26 cellular contexts compared by ENCODE assay signal in the genomic region with DNA sequence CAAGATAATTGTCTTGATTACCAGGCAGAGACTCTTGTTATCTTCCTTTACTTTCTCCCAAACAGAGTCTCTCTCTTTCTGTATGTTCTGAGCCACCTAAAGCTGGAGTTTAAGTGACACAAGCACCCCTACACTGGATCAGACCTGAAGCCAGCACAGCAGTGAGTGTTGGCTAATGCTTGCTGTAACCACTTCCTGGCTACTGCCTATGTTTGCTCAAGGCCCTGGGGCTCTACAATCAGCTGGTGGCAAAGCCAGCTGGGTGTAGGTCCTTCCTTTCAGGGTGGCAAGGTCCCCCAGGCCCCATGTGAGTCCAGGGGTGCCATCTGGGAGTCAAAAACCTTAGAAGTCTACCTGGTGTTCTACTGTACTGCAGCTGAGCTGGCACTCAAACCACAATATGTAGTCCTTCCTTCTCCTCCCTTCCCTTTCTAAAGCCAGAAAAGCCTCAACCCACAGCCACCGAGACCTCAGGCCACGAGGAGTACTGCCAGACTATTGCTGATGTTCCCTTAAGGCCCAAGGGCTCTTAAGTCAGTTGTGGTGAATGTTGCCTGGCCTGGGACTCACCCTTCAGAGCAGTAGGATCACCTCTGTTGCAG.
"Had no signal": no experiment of that assay in that cellular context is flagged by ENCODE, and none has a peak within 500 bp of the region (broad histone marks: within the 10 kb centered on the region; RNA-seq: fewer than 3 reads in every experiment).

No MANE protein-coding gene starts in this region.

- H3K4me3 Mint-ChIP-seq: activated CD8-positive, alpha-beta T cell treated with anti-CD3 and anti-CD28 coated beads, Interleukin-2, amount 10 ng/mL, durations not matched to agents 7 days and 5 days; activated naive CD4-positive, alpha-beta T cell treated with anti-CD3 and anti-CD28 coated beads for 36 hours; activated naive CD8-positive, alpha-beta T cell; activated T-cell treated with anti-CD3 and anti-CD28 coated beads, Interleukin-2, amount 50 U/mL, for 4 hours; brain; central memory CD8-positive, alpha-beta T cell; T-helper 1 cell treated with Interleukin-12 subunit alpha and Interleukin-12 subunit beta and Interleukin-4 antibody, amounts not matched to agents 30 μg/mL and 1 μg/mL, for 36 hours; WTC11 had no signal

- ATAC-seq: activated CD8-positive, alpha-beta T cell treated with anti-CD3 and anti-CD28 coated beads, Interleukin-2, amount 10 ng/mL, durations not matched to agents 7 days and 5 days; activated T-cell treated with anti-CD3 and anti-CD28 coated beads, Interleukin-2, amount 50 U/mL, for 4 hours; K562; WTC11 had no signal

- H3K27ac Mint-ChIP-seq: activated CD8-positive, alpha-beta T cell treated with anti-CD3 and anti-CD28 coated beads, Interleukin-2, amount 10 ng/mL, durations not matched to agents 7 days and 5 days; activated naive CD4-positive, alpha-beta T cell treated with anti-CD3 and anti-CD28 coated beads for 36 hours; activated naive CD8-positive, alpha-beta T cell; brain; T-helper 1 cell treated with Interleukin-12 subunit alpha and Interleukin-12 subunit beta and Interleukin-4 antibody, amounts not matched to agents 30 μg/mL and 1 μg/mL, for 36 hours; WTC11 had no signal

- H3K27ac ChIP-seq: PC-9 had no signal

- DNase-seq: activated CD4-positive, alpha-beta T cell treated with anti-CD3 and anti-CD28 coated beads for 48 hours; activated CD4-positive, alpha-beta T cell treated with anti-CD3 and anti-CD28 coated beads, Interleukin-2, amount 50 U/mL, for 4 hours; activated CD4-positive, CD25-positive, alpha-beta regulatory T cell treated with anti-CD3 and anti-CD28 coated beads, Interleukin-2, amount 50 U/mL, for 72 hours; activated CD8-positive, alpha-beta T cell treated with anti-CD3 and anti-CD28 coated beads, Interleukin-2, amount 10 ng/mL, durations not matched to agents 7 days and 5 days; activated effector memory CD4-positive, alpha-beta T cell treated with anti-CD3 and anti-CD28 coated beads, Interleukin-2, amount 50 U/mL, for 16 hours; activated naive CD4-positive, alpha-beta T cell treated with anti-CD3 and anti-CD28 coated beads for 36 hours; activated T-cell treated with anti-CD3 and anti-CD28 coated beads, Interleukin-2, amount 50 U/mL, for 4 hours; amygdala; Kasumi-1; NCI-H1092; NCI-H1417 treated with DMSO at 0.1 percent for 48 hours; NCI-H1694; NCI-H2029; NCI-H2107; NCI-H345; NCI-H510A; NCI-H526 treated with DMSO at 0.1 percent for 48 hours; NCI-H82; PC-9; SHP77 treated with DMSO at 0.1 percent for 48 hours had no signal

- H3K36me3 Mint-ChIP-seq: brain had no signal

- H3K4me1 Mint-ChIP-seq: brain; central memory CD8-positive, alpha-beta T cell; WTC11 had no signal

- H3K4me2 ChIP-seq: PC-9 had no signal

- H2AFZ ChIP-seq: PC-9 had no signal

- H3K4me3 ChIP-seq: K562, PC-9 had no signal
